Comparison of ENCODE assay signal across 1 cellular context in the genomic region with DNA sequence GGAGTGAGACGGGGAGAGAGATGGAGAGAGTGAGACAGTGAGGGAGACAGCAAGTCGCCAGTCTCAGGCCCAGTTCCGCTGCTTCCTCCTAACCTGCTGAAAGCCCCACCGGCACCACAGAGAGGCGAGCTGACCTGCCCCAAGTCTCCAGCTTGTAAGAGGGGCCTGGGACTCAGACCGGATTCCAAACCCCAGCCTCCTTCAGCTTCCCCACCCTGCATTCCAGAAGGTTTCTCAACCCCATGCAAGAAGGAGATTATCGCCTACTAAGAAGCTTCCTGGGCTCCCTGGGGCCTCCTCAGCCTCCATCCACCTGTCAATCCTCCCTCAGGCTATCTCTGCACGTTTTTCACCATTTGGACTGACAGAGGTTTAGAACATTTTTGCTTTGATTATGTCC.
TF ChIP-seq lines count a peak whose summit lies in the region.

No MANE protein-coding gene starts in this region.

TF ChIP-seq in H1, 55 proteins besides CTCF, POLR2A, EP300 and RAD21 (continued from another document):
- TF ChIP-seq, protein P1, sequence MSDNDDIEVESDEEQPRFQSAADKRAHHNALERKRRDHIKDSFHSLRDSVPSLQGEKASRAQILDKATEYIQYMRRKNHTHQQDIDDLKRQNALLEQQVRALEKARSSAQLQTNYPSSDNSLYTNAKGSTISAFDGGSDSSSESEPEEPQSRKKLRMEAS (IDR thresholded peaks at IDR 0.05), result no peak
- TF ChIP-seq CTBP2 (IDR thresholded peaks at IDR 0.05; ENCODE audit: borderline replicate concordance, insufficient read depth, insufficient read length, low read length) (no peak), RFX5 (IDR thresholded peaks at IDR 0.05; ENCODE audit: borderline replicate concordance, low read depth, low read length) (no peak), CREB1 (IDR thresholded peaks at IDR 0.05) (no peak)
- TF ChIP-seq, protein P2, sequence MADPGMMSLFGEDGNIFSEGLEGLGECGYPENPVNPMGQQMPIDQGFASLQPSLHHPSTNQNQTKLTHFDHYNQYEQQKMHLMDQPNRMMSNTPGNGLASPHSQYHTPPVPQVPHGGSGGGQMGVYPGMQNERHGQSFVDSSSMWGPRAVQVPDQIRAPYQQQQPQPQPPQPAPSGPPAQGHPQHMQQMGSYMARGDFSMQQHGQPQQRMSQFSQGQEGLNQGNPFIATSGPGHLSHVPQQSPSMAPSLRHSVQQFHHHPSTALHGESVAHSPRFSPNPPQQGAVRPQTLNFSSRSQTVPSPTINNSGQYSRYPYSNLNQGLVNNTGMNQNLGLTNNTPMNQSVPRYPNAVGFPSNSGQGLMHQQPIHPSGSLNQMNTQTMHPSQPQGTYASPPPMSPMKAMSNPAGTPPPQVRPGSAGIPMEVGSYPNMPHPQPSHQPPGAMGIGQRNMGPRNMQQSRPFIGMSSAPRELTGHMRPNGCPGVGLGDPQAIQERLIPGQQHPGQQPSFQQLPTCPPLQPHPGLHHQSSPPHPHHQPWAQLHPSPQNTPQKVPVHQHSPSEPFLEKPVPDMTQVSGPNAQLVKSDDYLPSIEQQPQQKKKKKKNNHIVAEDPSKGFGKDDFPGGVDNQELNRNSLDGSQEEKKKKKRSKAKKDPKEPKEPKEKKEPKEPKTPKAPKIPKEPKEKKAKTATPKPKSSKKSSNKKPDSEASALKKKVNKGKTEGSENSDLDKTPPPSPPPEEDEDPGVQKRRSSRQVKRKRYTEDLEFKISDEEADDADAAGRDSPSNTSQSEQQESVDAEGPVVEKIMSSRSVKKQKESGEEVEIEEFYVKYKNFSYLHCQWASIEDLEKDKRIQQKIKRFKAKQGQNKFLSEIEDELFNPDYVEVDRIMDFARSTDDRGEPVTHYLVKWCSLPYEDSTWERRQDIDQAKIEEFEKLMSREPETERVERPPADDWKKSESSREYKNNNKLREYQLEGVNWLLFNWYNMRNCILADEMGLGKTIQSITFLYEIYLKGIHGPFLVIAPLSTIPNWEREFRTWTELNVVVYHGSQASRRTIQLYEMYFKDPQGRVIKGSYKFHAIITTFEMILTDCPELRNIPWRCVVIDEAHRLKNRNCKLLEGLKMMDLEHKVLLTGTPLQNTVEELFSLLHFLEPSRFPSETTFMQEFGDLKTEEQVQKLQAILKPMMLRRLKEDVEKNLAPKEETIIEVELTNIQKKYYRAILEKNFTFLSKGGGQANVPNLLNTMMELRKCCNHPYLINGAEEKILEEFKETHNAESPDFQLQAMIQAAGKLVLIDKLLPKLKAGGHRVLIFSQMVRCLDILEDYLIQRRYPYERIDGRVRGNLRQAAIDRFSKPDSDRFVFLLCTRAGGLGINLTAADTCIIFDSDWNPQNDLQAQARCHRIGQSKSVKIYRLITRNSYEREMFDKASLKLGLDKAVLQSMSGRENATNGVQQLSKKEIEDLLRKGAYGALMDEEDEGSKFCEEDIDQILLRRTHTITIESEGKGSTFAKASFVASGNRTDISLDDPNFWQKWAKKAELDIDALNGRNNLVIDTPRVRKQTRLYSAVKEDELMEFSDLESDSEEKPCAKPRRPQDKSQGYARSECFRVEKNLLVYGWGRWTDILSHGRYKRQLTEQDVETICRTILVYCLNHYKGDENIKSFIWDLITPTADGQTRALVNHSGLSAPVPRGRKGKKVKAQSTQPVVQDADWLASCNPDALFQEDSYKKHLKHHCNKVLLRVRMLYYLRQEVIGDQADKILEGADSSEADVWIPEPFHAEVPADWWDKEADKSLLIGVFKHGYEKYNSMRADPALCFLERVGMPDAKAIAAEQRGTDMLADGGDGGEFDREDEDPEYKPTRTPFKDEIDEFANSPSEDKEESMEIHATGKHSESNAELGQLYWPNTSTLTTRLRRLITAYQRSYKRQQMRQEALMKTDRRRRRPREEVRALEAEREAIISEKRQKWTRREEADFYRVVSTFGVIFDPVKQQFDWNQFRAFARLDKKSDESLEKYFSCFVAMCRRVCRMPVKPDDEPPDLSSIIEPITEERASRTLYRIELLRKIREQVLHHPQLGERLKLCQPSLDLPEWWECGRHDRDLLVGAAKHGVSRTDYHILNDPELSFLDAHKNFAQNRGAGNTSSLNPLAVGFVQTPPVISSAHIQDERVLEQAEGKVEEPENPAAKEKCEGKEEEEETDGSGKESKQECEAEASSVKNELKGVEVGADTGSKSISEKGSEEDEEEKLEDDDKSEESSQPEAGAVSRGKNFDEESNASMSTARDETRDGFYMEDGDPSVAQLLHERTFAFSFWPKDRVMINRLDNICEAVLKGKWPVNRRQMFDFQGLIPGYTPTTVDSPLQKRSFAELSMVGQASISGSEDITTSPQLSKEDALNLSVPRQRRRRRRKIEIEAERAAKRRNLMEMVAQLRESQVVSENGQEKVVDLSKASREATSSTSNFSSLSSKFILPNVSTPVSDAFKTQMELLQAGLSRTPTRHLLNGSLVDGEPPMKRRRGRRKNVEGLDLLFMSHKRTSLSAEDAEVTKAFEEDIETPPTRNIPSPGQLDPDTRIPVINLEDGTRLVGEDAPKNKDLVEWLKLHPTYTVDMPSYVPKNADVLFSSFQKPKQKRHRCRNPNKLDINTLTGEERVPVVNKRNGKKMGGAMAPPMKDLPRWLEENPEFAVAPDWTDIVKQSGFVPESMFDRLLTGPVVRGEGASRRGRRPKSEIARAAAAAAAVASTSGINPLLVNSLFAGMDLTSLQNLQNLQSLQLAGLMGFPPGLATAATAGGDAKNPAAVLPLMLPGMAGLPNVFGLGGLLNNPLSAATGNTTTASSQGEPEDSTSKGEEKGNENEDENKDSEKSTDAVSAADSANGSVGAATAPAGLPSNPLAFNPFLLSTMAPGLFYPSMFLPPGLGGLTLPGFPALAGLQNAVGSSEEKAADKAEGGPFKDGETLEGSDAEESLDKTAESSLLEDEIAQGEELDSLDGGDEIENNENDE (IDR thresholded peaks at IDR 0.05; ENCODE audit: insufficient replicate concordance, low read length), result no peak
